Comparison of ENCODE assay signal across 1 cellular context in genomic region chr19:3500429-3501101, GRCh38.
A peak's percentile ranks its signal among the peaks of the same experiment; 100 is the strongest.
TF ChIP-seq lines count a peak whose summit lies in the region.

Gene DOHH (minus strand): TSS chr19:3500674. CDS start chr19:3496814, 3,860 bp downstream.

TF ChIP-seq in K562, 482 proteins besides CTCF, POLR2A, EP300 and RAD21 (continued from another document and continues in another):
- TF ChIP-seq ETS1 (conservative IDR thresholded peaks at IDR 0.05; ENCODE audit: control insufficient read depth, low read depth, low read length) (peak; percentile 92), TARDBP (IDR thresholded peaks at IDR 0.05) (peak; percentile 39; the same call in 1 of the 2 replicates), CBX3 (IDR thresholded peaks at IDR 0.05; ENCODE audit: borderline replicate concordance in 1 of 2, low read length in 2 of 2) (peak in 1 of 2 experiments; percentile 24; a peak in 1 of 3 replicates), VEZF1 (CRISPR knock-in tag; IDR thresholded peaks at IDR 0.05) (no peak), MEIS2 (IDR thresholded peaks at IDR 0.05; ENCODE audit: partially characterized antibody) (peak; percentile 47), CEBPG (CRISPR knock-in tag; IDR thresholded peaks at IDR 0.05) (peak; percentile 56; the same call in 1 of the 2 replicates), CEBPG (tag; conservative IDR thresholded peaks at IDR 0.05 in 1 of 2, IDR thresholded peaks at IDR 0.05 in 1 of 2) (peak; percentile 62 to 74; a peak in 3 of 4 replicates), E2F5 (CRISPR knock-in tag; IDR thresholded peaks at IDR 0.05) (no peak), ZC3H4 (CRISPR knock-in tag; IDR thresholded peaks at IDR 0.05; ENCODE audit: borderline replicate concordance) (no peak), ZKSCAN8 (CRISPR knock-in tag; IDR thresholded peaks at IDR 0.05) (no peak), ATF3 (IDR thresholded peaks at IDR 0.05) (peak; percentile 75), ATF3 (CRISPR knock-in tag; conservative IDR thresholded peaks at IDR 0.05) (no peak; the same call in 1 of the 2 replicates), ZNF695 (CRISPR knock-in tag; IDR thresholded peaks at IDR 0.05) (no peak), MCM7 (IDR thresholded peaks at IDR 0.05) (no peak), TBL1XR1 (IDR thresholded peaks at IDR 0.05; ENCODE audit: low read length in 2 of 2) (peak in 1 of 2 experiments; percentile 74; a peak in 2 of 4 replicates), RAD51 (IDR thresholded peaks at IDR 0.05; ENCODE audit: borderline replicate concordance, low read depth) (peak; percentile 98), STAT5B (CRISPR knock-in tag; IDR thresholded peaks at IDR 0.05) (no peak), ZNF140 (CRISPR knock-in tag; IDR thresholded peaks at IDR 0.05) (no peak), EZH2 (IDR thresholded peaks at IDR 0.05; ENCODE audit: borderline replicate concordance, low read depth, low read length) (no peak), RERE (CRISPR knock-in tag; IDR thresholded peaks at IDR 0.05; ENCODE audit: borderline replicate concordance) (0 out of 2 replicates have a peak, but pooled peaks have one; percentile 22), E2F6 (IDR thresholded peaks at IDR 0.05; ENCODE audit: borderline replicate concordance in 1 of 2, extremely low read depth in 1 of 2, insufficient read depth in 1 of 2, insufficient read length in 1 of 2, low read depth in 1 of 2, low read length in 1 of 2, poor library complexity in 1 of 2, severe bottlenecking in 1 of 2) (peak; percentile 83 to 89), ZFX (CRISPR knock-in tag; IDR thresholded peaks at IDR 0.05) (peak; percentile 72), ETV5 (CRISPR knock-in tag; IDR thresholded peaks at IDR 0.05; ENCODE audit: low read depth) (0 out of 2 replicates have a peak, but pooled peaks have one; percentile 19), PATZ1 (CRISPR knock-in tag; IDR thresholded peaks at IDR 0.05; ENCODE audit: borderline replicate concordance) (no peak), SP1 (CRISPR knock-in tag; IDR thresholded peaks at IDR 0.05) (peak; percentile 92), ZNF311 (CRISPR knock-in tag; IDR thresholded peaks at IDR 0.05) (no peak), ZNF77 (CRISPR knock-in tag; IDR thresholded peaks at IDR 0.05) (no peak), ZNF217 (CRISPR knock-in tag; IDR thresholded peaks at IDR 0.05) (no peak), FOXK1 (CRISPR knock-in tag; IDR thresholded peaks at IDR 0.05; ENCODE audit: borderline replicate concordance) (0 out of 2 replicates have a peak, but pooled peaks have one; percentile 39), SRSF1 (IDR thresholded peaks at IDR 0.05; ENCODE audit: low read depth, low read length) (no peak), LARP7 (IDR thresholded peaks at IDR 0.05) (no peak), PURB (CRISPR knock-in tag; IDR thresholded peaks at IDR 0.05; ENCODE audit: low read depth) (no peak), RREB1 (CRISPR knock-in tag; IDR thresholded peaks at IDR 0.05) (0 out of 2 replicates have a peak, but pooled peaks have one; percentile 32), YBX1 (IDR thresholded peaks at IDR 0.05) (no peak), ZNF143 (CRISPR knock-in tag; IDR thresholded peaks at IDR 0.05) (peak; percentile 49; the same call in 1 of the 2 replicates), SREBF1 (IDR thresholded peaks at IDR 0.05; ENCODE audit: borderline replicate concordance, low read depth, low read length) (peak; percentile 94), NCOR1 (IDR thresholded peaks at IDR 0.05) (no peak), PTBP1 (IDR thresholded peaks at IDR 0.05; ENCODE audit: low read depth, low read length) (no peak), TRIM25 (IDR thresholded peaks at IDR 0.05; ENCODE audit: borderline replicate concordance) (no peak)
